Comparison of ENCODE assay signal across 18 cellular contexts in the genomic region with DNA sequence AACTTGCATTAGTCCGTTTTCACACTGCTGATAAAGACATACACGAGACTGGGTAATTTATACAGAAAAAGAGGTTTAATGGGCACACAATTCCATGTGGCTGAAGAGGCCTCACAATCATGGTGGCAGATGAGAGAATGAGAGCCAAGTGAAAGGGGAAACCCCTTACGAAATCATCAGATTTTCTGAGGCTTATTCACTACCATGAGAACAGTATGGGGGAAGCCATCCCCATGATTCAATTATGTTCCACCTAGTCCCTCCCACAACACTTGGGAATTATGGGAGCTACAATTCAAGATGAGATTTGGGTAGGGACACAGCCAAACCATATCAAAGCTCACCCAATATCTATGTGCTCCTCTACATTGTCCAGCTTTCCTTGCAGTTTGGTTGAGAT. TPM values are rescaled to one million over a fixed set of nuclear protein-coding genes. Genes with fewer than 3 reads are reported as not detected.
DNase-seq lines count a peak whose midpoint lies in the region; ATAC-seq and TF ChIP-seq lines count a peak whose summit lies in the region.
"Had no signal": no experiment of that assay in that cellular context is flagged by ENCODE, and none has a peak within 500 bp of the region (broad histone marks: within the 10 kb centered on the region; RNA-seq: fewer than 3 reads in every experiment).

No MANE protein-coding gene starts in this region.

- no peaks in the 10 kb centered on the region for H3K27me3 ChIP-seq in H7 (ENCODE audit: control insufficient read depth, insufficient read depth, low read length)

- DNase-seq in ELR (ENCODE audit: low read depth) (peak; percentile 19), RPMI7951 (ENCODE audit: low read depth) (peak; percentile 13), fibroblast of mammary gland (ENCODE audit: low read depth) (peak; percentile 51), H7 (no peak), activated gamma-delta T cell treated with Interleukin-2 at 50 U/mL for 16 hours (no peak), epidermal melanocyte (ENCODE audit: insufficient read length, low spot score) (no peak)
- DNase-seq: C1 segment of cervical spinal cord; CD4-positive, alpha-beta memory T cell; COR-L47; KG1; NCI-H1092; NCI-H1417 treated with DMSO at 0.1 percent for 48 hours; NCI-H1694 treated with DMSO at 0.1 percent for 48 hours; NCI-H2081; NCI-H2227 treated with DMSO at 0.1 percent for 48 hours; NCI-H526 treated with DMSO at 0.1 percent for 48 hours; SHP77 had no signal

- H3K36me3 ChIP-seq in H7 (replicated peaks; ENCODE audit: control insufficient read depth, insufficient read depth, low read length) = no peaks in the 10 kb centered on the region

- no peak for ATAC-seq in GM18870 (IDR thresholded peaks at IDR 0.05; ENCODE audit: unreplicated experiment)

- H3K4me3 ChIP-seq in fibroblast of mammary gland (ENCODE audit: control insufficient read depth, low read depth, low read length) (no peak overlapping the region), H7 (ENCODE audit: insufficient read depth, low read depth, low read length) (no peak overlapping the region)

- TF ChIP-seq CTCF in fibroblast of mammary gland (conservative IDR thresholded peaks at IDR 0.05; ENCODE audit: control insufficient read depth, insufficient read depth, low read depth, low read length) = no peak

RNA-seq across cellular contexts. Expression of gene SERPINE2, which starts 16.0 kb away (rescaled TPM):
- 134 and 173 TPM in 2 replicates for total RNA-seq in RPMI7951 (2014; rRNA removed; shearing (Covaris generic))
- total RNA-seq in H7 (2014; rRNA removed; shearing (Covaris generic)) = 186 and 229 TPM in 2 replicates

Comparison
In these comparisons a context has a peak if more than half of its experiments do, and no peak if none do; other contexts are left out.
1. DNase-seq: peak in ELR (single experiment), RPMI7951 (single experiment) and fibroblast of mammary gland (single experiment); none in H7 (single experiment), activated gamma-delta T cell treated with Interleukin-2 at 50 U/mL for 16 hours (single experiment) and epidermal melanocyte (single experiment).